Comparison of ENCODE assay signal across 6 cellular contexts in the genomic region with DNA sequence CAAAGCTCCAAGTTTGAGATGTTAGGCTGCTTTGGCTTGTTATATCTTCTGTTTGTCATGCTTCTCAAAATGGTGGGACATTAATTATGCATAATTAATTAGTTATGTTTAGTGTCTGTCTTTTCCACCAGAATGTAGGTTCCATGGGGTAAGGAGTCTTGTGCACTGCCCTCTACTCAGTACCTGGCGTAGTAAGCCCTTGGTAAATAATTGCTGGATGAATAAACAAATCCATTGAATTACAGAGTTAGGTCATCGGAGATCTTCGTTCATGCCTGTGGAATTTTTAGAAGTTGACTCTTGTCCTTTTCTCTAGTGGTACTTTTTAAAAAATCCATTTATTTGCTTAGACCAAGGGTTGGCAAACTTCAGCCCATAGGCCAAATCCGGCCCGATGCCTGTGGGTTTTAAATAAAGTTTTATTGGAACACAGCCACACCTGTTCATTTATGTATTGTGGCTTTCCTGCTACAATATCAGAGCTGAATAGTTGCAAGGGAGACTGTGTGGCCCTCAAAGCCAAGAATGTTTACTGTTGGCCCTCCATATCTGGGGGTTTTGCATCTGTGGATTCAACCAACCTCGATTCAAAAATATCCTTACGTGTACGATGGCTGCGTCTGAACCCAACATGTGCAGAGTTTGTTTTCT.
"Had no signal": no experiment of that assay in that cellular context is flagged by ENCODE, and none has a peak within 500 bp of the region (broad histone marks: within the 10 kb centered on the region; RNA-seq: fewer than 3 reads in every experiment).

No MANE protein-coding gene starts in this region.

- H3K4me2 ChIP-seq: GM23338 had no signal

- ATAC-seq: GM23338 had no signal

- H3K4me3 ChIP-seq: GM23338 had no signal

- DNase-seq: H9, HCEC 1CT had no signal

- FAIRE-seq: H1, H54, HTR-8/SVneo had no signal

- H2AFZ ChIP-seq: GM23338 had no signal
